Comparison of ENCODE assay signal across 1 cellular context in genomic region chr7:1535100-1535458, GRCh38.
TF ChIP-seq lines count a peak whose summit lies in the region.

No MANE protein-coding gene starts in this region.

TF ChIP-seq in endothelial cell of umbilical vein, 7 proteins besides CTCF, POLR2A, EP300 and RAD21 (continued from another document):
- TF ChIP-seq MAX (IDR thresholded peaks at IDR 0.05; ENCODE audit: insufficient read depth, insufficient read length) (no peak), JUN (IDR thresholded peaks at IDR 0.05; ENCODE audit: borderline replicate concordance, insufficient read depth, insufficient read length, low read depth) (no peak), POLR2AphosphoS5 (IDR thresholded peaks at IDR 0.05; ENCODE audit: insufficient read depth, low read depth, low read length) (no peak), GATA2 (IDR thresholded peaks at IDR 0.05; ENCODE audit: insufficient read depth, insufficient read length, low read depth, low read length) (no peak), EZH2 (IDR thresholded peaks at IDR 0.05; ENCODE audit: borderline replicate concordance, low read depth, low read length, severe bottlenecking) (no peak), FOS (IDR thresholded peaks at IDR 0.05; ENCODE audit: borderline replicate concordance, insufficient read depth, low read length) (no peak)
